Comparison of ENCODE assay signal across 13 cellular contexts in the genomic region with DNA sequence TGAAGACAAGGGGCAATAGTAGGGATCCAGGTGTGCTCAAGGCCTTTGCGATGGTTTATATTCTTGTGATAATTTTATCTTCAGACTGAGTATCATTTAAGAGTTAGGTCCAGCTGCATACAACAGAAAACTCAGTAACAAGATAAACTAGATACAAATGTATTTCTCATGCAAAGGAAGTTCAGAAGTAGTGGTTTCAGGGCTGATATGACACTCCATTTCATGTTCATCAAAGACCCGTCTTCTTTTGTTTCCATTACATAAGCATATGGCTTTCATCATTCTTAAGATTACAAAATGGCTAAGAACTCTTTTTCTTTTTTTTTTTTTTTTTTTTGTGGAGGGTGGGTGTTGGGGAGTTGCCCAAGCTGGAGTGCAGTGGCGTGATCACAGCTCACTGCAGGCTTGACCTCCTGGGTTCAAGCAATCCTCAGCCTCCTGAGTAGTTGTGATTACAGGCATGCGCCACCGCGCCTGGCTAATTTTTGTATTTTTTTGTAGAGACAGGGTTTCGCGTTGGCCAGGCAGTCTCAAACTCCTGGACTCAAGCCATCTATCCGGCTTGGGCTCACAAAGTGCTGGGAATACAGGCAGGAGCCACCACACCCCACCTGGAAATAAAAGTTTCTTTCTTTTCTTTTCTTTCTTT. TPM values are rescaled to one million over a fixed set of nuclear protein-coding genes. Genes with fewer than 3 reads are reported as not detected.
DNase-seq lines count a peak whose midpoint lies in the region; ATAC-seq and TF ChIP-seq lines count a peak whose summit lies in the region.
"Had no signal": no experiment of that assay in that cellular context is flagged by ENCODE, and none has a peak within 500 bp of the region (broad histone marks: within the 10 kb centered on the region; RNA-seq: fewer than 3 reads in every experiment).

No MANE protein-coding gene starts in this region.

- no peaks in the 10 kb centered on the region for H3K36me3 Mint-ChIP-seq in stimulated activated naive CD8-positive, alpha-beta T cell treated with anti-CD3 and anti-CD28 coated beads, Interleukin-15, Interleukin-2, amounts not matched to agents 100 ng/mL and 50 ng/mL, for 24 hours (ENCODE audit: low read depth)
- H3K36me3 Mint-ChIP-seq in T-helper 2 cell treated with Interferon-gamma antibody and Interleukin-4, amounts not matched to agents 5 μg/mL and 100 μg/mL, for 36 hours (ENCODE audit: low read depth) = no peaks in the 10 kb centered on the region
- H3K36me3 Mint-ChIP-seq: T-cell had no signal

- TF ChIP-seq CTCF in lower leg skin (IDR thresholded peaks at IDR 0.05) = no peak

- H3K4me3 Mint-ChIP-seq in stimulated activated naive CD8-positive, alpha-beta T cell treated with anti-CD3 and anti-CD28 coated beads, Interleukin-15, Interleukin-2, amounts not matched to agents 100 ng/mL and 50 ng/mL, for 24 hours = peak overlapping the region; percentile 5
- H3K4me3 Mint-ChIP-seq in T-helper 2 cell treated with Interferon-gamma antibody and Interleukin-4, amounts not matched to agents 5 μg/mL and 100 μg/mL, for 36 hours = no peak overlapping the region
- H3K4me3 Mint-ChIP-seq: T-cell had no signal

- TF ChIP-seq POLR2A in lower leg skin (IDR thresholded peaks at IDR 0.05) = no peak

- H3K9me3 Mint-ChIP-seq in stimulated activated naive CD8-positive, alpha-beta T cell treated with anti-CD3 and anti-CD28 coated beads, Interleukin-15, Interleukin-2, amounts not matched to agents 100 ng/mL and 50 ng/mL, for 24 hours = no peaks in the 10 kb centered on the region
- H3K9me3 Mint-ChIP-seq in T-helper 2 cell treated with Interferon-gamma antibody and Interleukin-4, amounts not matched to agents 5 μg/mL and 100 μg/mL, for 36 hours = peaks cover 3% of the 10 kb centered on the region
- H3K9me3 Mint-ChIP-seq: T-cell had no signal

- 67 to 77% methylated on average over 9 of the region's 9 CpGs for WGBS in lower leg skin, 2 donors

- DNase-seq in stimulated activated naive CD8-positive, alpha-beta T cell treated with anti-CD3 and anti-CD28 coated beads, Interleukin-15, Interleukin-2, amounts not matched to agents 100 U/mL and 50 U/mL, for 24 hours = no peak
- DNase-seq in T-helper 2 cell treated with Interferon-gamma antibody and Interleukin-4, amounts not matched to agents 5 μg/mL and 100 μg/mL, for 36 hours (ENCODE audit: low spot score) = no peak
- peak; percentile 61 for DNase-seq in left kidney (ENCODE audit: low read depth, low spot score)
- no peak for DNase-seq in lower leg skin (ENCODE audit: low spot score in 2 of 2)
- no peak for DNase-seq in hippocampal formation (lab: John Stamatoyannopoulos, UW)
- DNase-seq: activated gamma-delta T cell, NCI-H2029, NCI-H526 treated with DMSO at 0.1 percent for 48 hours, T-cell had no signal

- intact Hi-C loops in lower leg skin (cut with DNase I; ENCODE audit: low total_unique reads) = loop anchor here (5.0 kb wide), 1 partner anchor 238 kb away; no protein-coding TSS in a partner anchor

- H3K27me3 Mint-ChIP-seq in stimulated activated naive CD8-positive, alpha-beta T cell treated with anti-CD3 and anti-CD28 coated beads, Interleukin-15, Interleukin-2, amounts not matched to agents 100 ng/mL and 50 ng/mL, for 24 hours = no peaks in the 10 kb centered on the region
- H3K27me3 Mint-ChIP-seq in T-helper 2 cell treated with Interferon-gamma antibody and Interleukin-4, amounts not matched to agents 5 μg/mL and 100 μg/mL, for 36 hours (ENCODE audit: low read depth) = no peaks in the 10 kb centered on the region

- H3K4me1 Mint-ChIP-seq in stimulated activated naive CD8-positive, alpha-beta T cell treated with anti-CD3 and anti-CD28 coated beads, Interleukin-15, Interleukin-2, amounts not matched to agents 100 ng/mL and 50 ng/mL, for 24 hours (ENCODE audit: low read depth) = peaks cover 35% of the 10 kb centered on the region
- peaks cover 19% of the 10 kb centered on the region for H3K4me1 Mint-ChIP-seq in T-helper 2 cell treated with Interferon-gamma antibody and Interleukin-4, amounts not matched to agents 5 μg/mL and 100 μg/mL, for 36 hours (ENCODE audit: low read depth)

- peak overlapping the region; percentile 83 for H3K27ac Mint-ChIP-seq in stimulated activated naive CD8-positive, alpha-beta T cell treated with anti-CD3 and anti-CD28 coated beads, Interleukin-15, Interleukin-2, amounts not matched to agents 100 ng/mL and 50 ng/mL, for 24 hours
- H3K27ac Mint-ChIP-seq in T-helper 2 cell treated with Interferon-gamma antibody and Interleukin-4, amounts not matched to agents 5 μg/mL and 100 μg/mL, for 36 hours = peak overlapping the region; percentile 83
- H3K27ac Mint-ChIP-seq: T-cell had no signal

- no peak overlapping the region for H3K4me3 ChIP-seq in lower leg skin (ENCODE audit: low read depth, poor library complexity, severe bottlenecking)
- H3K4me3 ChIP-seq: tibial nerve had no signal

- ATAC-seq in stimulated activated naive CD8-positive, alpha-beta T cell treated with anti-CD3 and anti-CD28 coated beads, Interleukin-15, Interleukin-2, amounts not matched to agents 100 U/mL and 50 U/mL, for 24 hours = no peak
- ATAC-seq in GM18873 (IDR thresholded peaks at IDR 0.05; ENCODE audit: low FRiP score, unreplicated experiment) = no peak
- ATAC-seq in HG03565 (IDR thresholded peaks at IDR 0.05; ENCODE audit: unreplicated experiment) = no peak

RNA-seq across cellular contexts. Expression of a gene that starts 22.0 kb away (rescaled TPM):
- 100 to 1,000 TPM in 3 of 4 donors, 10 to 100 TPM in 1; 82.5 to 201 (median 156) TPM for total RNA-seq in lower leg skin

RNA-seq across cellular contexts. Expression of a gene that starts 24.5 kb away (rescaled TPM):
- total RNA-seq in lower leg skin = 10 to 100 TPM; 26.7 to 52.8 (median 50.2) TPM
